8 cellular contexts compared by ENCODE assay signal in the genomic region with DNA sequence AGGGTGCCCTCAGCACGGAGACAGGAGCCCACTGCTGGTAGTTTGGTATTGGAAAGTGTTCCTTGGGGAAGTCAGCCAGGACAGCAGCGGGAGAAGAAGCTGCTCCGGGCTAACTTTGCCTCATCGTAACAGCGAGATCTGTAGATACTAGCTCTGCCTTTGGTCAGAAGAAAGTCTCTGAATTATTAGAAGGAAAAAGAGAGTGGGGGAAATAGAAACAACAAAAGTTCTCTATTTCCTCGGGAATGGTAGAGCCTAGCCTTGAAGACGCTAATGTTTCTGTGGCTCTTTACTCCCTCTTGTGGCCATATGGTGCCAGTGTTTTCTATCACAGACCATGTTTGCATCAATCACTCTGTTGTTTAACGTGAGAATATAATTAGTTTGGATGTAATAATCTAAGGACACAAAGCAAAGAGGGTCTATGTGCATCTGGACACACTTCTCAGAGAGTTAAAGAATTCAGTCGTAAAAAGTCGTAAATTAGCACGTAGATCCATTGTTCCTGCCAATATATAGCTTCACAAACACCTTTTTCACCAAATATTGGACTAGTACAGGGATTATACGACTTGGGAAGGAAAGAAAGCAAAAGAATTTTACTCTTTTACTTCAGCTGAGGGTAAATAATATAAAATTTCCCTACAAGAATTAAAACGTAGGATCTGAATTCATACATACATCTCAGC. TPM values are rescaled to one million over a fixed set of nuclear protein-coding genes. Genes with fewer than 3 reads are reported as not detected.
DNase-seq lines count a peak whose midpoint lies in the region; ATAC-seq, FAIRE-seq and TF ChIP-seq lines count a peak whose summit lies in the region.

No MANE protein-coding gene starts in this region.

- H4K20me1 ChIP-seq in mammary epithelial cell (ENCODE audit: insufficient read depth, low read length): no peaks in the 10 kb centered on the region

- H3K27ac ChIP-seq in A549: peak overlapping the region; percentile 73 to 85
- peak overlapping the region; percentile 97 for H3K27ac ChIP-seq in mammary epithelial cell (ENCODE audit: insufficient read depth, low read depth, low read length)
- peak overlapping the region; percentile 61 to 71 (median 66) for H3K27ac ChIP-seq in sigmoid colon

- H3K4me1 ChIP-seq in A549: peaks cover 14% of the 10 kb centered on the region; the same call in 2 of the 3 replicates
- peaks cover 12% of the 10 kb centered on the region for H3K4me1 ChIP-seq in mammary epithelial cell (ENCODE audit: insufficient read depth, low read length)
- H3K4me1 ChIP-seq in sigmoid colon: peaks cover 0 to 13% (median 7%) of the 10 kb centered on the region in 4 donors

- peak; percentile 88 for FAIRE-seq in A549 (lab: Jason Lieb, UNC)
- FAIRE-seq in GM12892 (lab: Jason Lieb, UNC): peak; percentile 96

- WGBS in A549 (ENCODE audit: missing lambda C conversion rate): 3% methylated on average over 13 of the region's 13 CpGs
- 2% methylated on average over 13 of the region's 13 CpGs for WGBS in mammary epithelial cell (ENCODE audit: low coverage, missing lambda C conversion rate)
- WGBS in sigmoid colon, 2 donors: 5 to 10% methylated on average over 13 of the region's 13 CpGs

- H3K27me3 ChIP-seq in mammary epithelial cell (ENCODE audit: insufficient read depth, low read length): no peaks in the 10 kb centered on the region
- peaks cover 0 to 12% (median 0%) of the 10 kb centered on the region in 3 donors for H3K27me3 ChIP-seq in sigmoid colon

- no TSS peak for BruUV-seq in mammary epithelial cell (replicated peaks; lab: Mats Ljungman, UMichigan)

- H3K79me2 ChIP-seq in mammary epithelial cell (ENCODE audit: insufficient read depth, low read length): no peaks in the 10 kb centered on the region

- in situ Hi-C loops in mammary epithelial cell (cut with MboI; ENCODE audit: low sequenced_read_pairs in 2 of 2): loop anchor here (10.0 to 25.0 kb wide), 3 partner anchors 147 to 387 kb away; no protein-coding TSS in a partner anchor

- peak overlapping the region; percentile 94 for H3K9ac ChIP-seq in mammary epithelial cell (ENCODE audit: insufficient read depth, low read length)

- POLR2A ChIA-PET in A549 (lab: Yijun Ruan, JAX): interaction anchor here (2.0 to 3.3 kb wide), 3 partner anchors 144 to 424 kb away, joined by 5 to 22 read pairs (median 11); a partner anchor contains a TSS

- dilution Hi-C loops in mammary epithelial cell (cut with HindIII; ENCODE audit: low sequenced_read_pairs): loop anchor here (5.0 to 25.0 kb wide), 2 partner anchors 50 to 375 kb away; no protein-coding TSS in a partner anchor

- TF ChIP-seq CTCF in A549 (IDR thresholded peaks at IDR 0.05) (peak; percentile 99), mammary epithelial cell (conservative IDR thresholded peaks at IDR 0.05 in 1 of 2, IDR thresholded peaks at IDR 0.05 in 1 of 2; ENCODE audit: extremely low read depth in 1 of 2, insufficient read depth in 1 of 2, low read depth in 1 of 2, low read length in 2 of 2) (peak; percentile 71 to 97), sigmoid colon (IDR thresholded peaks at IDR 0.05) (peak; percentile 87 to 94 (median 92))

- peak; percentile 94 to 97 for TF ChIP-seq RAD21 in A549 (conservative IDR thresholded peaks at IDR 0.05 in 1 of 2, IDR thresholded peaks at IDR 0.05 in 1 of 2)

- peak overlapping the region; percentile 94 for H2AFZ ChIP-seq in mammary epithelial cell (ENCODE audit: low read depth, low read length)

- peak; percentile 67 to 78 for DNase-seq in A549 (ENCODE audit: low read depth in 1 of 2, low spot score in 1 of 2)
- no peak for DNase-seq in GM12892 (ENCODE audit: insufficient read length)
- peak; percentile 65 for DNase-seq in NCI-H1694 (lab: John Stamatoyannopoulos, UW)
- peak; percentile 12 for DNase-seq in T-helper 9 cell
- peak; percentile 71 for DNase-seq in mammary epithelial cell
- peak; percentile 69 for DNase-seq in sigmoid colon

- intact Hi-C loops in mammary epithelial cell (cut with micrococcal nuclease): loop anchor here (1.0 kb wide), 8 partner anchors 51 to 424 kb away; a partner anchor contains a TSS
- intact Hi-C loops in sigmoid colon (cut with DNase I): loop anchor here (1.0 to 10.0 kb wide), 5 partner anchors 80 to 424 kb away; a partner anchor contains a TSS

- ATAC-seq in A549 (peak; percentile 97 to 98), HG02885 (IDR thresholded peaks at IDR 0.05; ENCODE audit: poor library complexity, unreplicated experiment) (peak; percentile 71)

- H3K36me3 ChIP-seq in mammary epithelial cell (ENCODE audit: insufficient read depth, low read length) (no peaks in the 10 kb centered on the region), sigmoid colon (no peaks in the 10 kb centered on the region)

- peak overlapping the region; percentile 80 for H3K4me2 ChIP-seq in A549
- H3K4me2 ChIP-seq in mammary epithelial cell (ENCODE audit: insufficient read depth, low read depth, low read length): peak overlapping the region; percentile 82

- H3K9me3 ChIP-seq in A549 (no peaks in the 10 kb centered on the region), mammary epithelial cell (replicated peaks; ENCODE audit: insufficient read depth, low read length) (no peaks in the 10 kb centered on the region), iPS-18c (ENCODE audit: control insufficient read depth, insufficient read depth, low read length) (no peaks in the 10 kb centered on the region), sigmoid colon (no peaks in the 10 kb centered on the region)

- H3K4me3 ChIP-seq in A549: peak overlapping the region; percentile 49
- H3K4me3 ChIP-seq in mammary epithelial cell (replicated peaks in 1 of 3; ENCODE audit: insufficient read depth in 1 of 3, low read depth in 2 of 3, low read length in 3 of 3): peak overlapping the region; percentile 49 to 62 (median 54)
- H3K4me3 ChIP-seq in iPS-18c (ENCODE audit: insufficient read depth, low read depth, low read length): peak overlapping the region; percentile 57
- peak overlapping the region; percentile 15 to 51 (median 42) for H3K4me3 ChIP-seq in sigmoid colon

- CTCF ChIA-PET in A549 (lab: Yijun Ruan, JAX) (interaction anchor here (0.6 to 8.9 kb wide), 99 partner anchors 11 to 620 kb away, joined by 3 to 173 read pairs (median 5); a partner anchor contains a TSS), mammary epithelial cell (lab: Charles Lee; ENCODE audit: low non-redundant PET) (interaction anchor here (0.6 to 1.5 kb wide), 8 partner anchors 51 to 1981 kb away, joined by 3 to 17 read pairs (median 6); a partner anchor contains a TSS)

- no peak for TF ChIP-seq EP300 in A549 (IDR thresholded peaks at IDR 0.05)
- no peak for TF ChIP-seq EP300 in sigmoid colon (IDR thresholded peaks at IDR 0.05)

- TF ChIP-seq POLR2A in A549 (IDR thresholded peaks at IDR 0.05; ENCODE audit: low read length): no peak
- no peak for TF ChIP-seq POLR2A in GM12892 (IDR thresholded peaks at IDR 0.05; ENCODE audit: low read depth, low read length)
- TF ChIP-seq POLR2A in sigmoid colon (IDR thresholded peaks at IDR 0.05): no peak

TF ChIP-seq in A549, 52 proteins besides CTCF, POLR2A, EP300 and RAD21:
- TF ChIP-seq, protein P1, sequence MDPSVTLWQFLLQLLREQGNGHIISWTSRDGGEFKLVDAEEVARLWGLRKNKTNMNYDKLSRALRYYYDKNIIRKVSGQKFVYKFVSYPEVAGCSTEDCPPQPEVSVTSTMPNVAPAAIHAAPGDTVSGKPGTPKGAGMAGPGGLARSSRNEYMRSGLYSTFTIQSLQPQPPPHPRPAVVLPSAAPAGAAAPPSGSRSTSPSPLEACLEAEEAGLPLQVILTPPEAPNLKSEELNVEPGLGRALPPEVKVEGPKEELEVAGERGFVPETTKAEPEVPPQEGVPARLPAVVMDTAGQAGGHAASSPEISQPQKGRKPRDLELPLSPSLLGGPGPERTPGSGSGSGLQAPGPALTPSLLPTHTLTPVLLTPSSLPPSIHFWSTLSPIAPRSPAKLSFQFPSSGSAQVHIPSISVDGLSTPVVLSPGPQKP (IDR thresholded peaks at IDR 0.05; ENCODE audit: low read depth, low read length): no peak
- TF ChIP-seq FOSL2 (IDR thresholded peaks at IDR 0.05) (no peak), FOSL2 (CRISPR knock-in tag; IDR thresholded peaks at IDR 0.05) (no peak), TP53 (CRISPR knock-in tag; IDR thresholded peaks at IDR 0.05) (no peak), ESRRA (IDR thresholded peaks at IDR 0.05; ENCODE audit: borderline replicate concordance, low read length) (no peak), SMC3 (IDR thresholded peaks at IDR 0.05) (peak; percentile 93), POLR2AphosphoS2 (conservative IDR thresholded peaks at IDR 0.05; ENCODE audit: low read length) (no peak), HOXB13 (CRISPR knock-in tag; IDR thresholded peaks at IDR 0.05; ENCODE audit: low read depth) (no peak)

RNA-seq across cellular contexts. Expression of a gene that starts 40.2 kb away (rescaled TPM):
- polyA plus RNA-seq in A549 (2011; rRNA removed) (121 and 175 TPM in 2 replicates), A549 (2017; fragmentation: RNase III; extraction: RNeasy Plus Mini Kit Qiagen cat#74134 plus additional on column Dnase treatment) (105 to 135 TPM (median 134 TPM) in 3 replicates), mammary epithelial cell (139 TPM), sigmoid colon (100 to 1,000 TPM; 147 to 229 (median 149) TPM)
- 49.4 and 52.5 TPM in 2 replicates for polyA plus RNA-seq in A549 (2012; cell fraction: cytosol; rRNA removed)
- 27.5 and 84.6 TPM in 2 replicates for polyA plus RNA-seq in A549 (2012; cell fraction: nucleus; rRNA removed)
- 123 and 127 TPM in 2 replicates for polyA minus RNA-seq in A549 (2011; rRNA and poly(A)+ RNA removed)
- polyA plus RNA-seq in GM12892 (2012; ENCODE audit: missing spikeins): 96.4 TPM
- total RNA-seq in mammary epithelial cell (100 to 1,000 TPM; 131 to 168 TPM), sigmoid colon (100 to 1,000 TPM in 1 of 4 donors, 10 to 100 TPM in 3; 80.6 to 114 (median 86.5) TPM)
- 207 TPM for polyA minus RNA-seq in mammary epithelial cell

RNA-seq across cellular contexts. Expression of a gene that starts 56.3 kb away (rescaled TPM):
- polyA plus RNA-seq in A549 (2011; rRNA removed) (30.3 and 35.7 TPM in 2 replicates), A549 (2017; fragmentation: RNase III; extraction: RNeasy Plus Mini Kit Qiagen cat#74134 plus additional on column Dnase treatment) (33.4 to 35.0 TPM (median 34.9 TPM) in 3 replicates), mammary epithelial cell (15.4 TPM), sigmoid colon (10 to 100 TPM in 2 of 3 donors, 1 to 10 TPM in 1; 9.0 to 55.8 (median 19.0) TPM)
- polyA plus RNA-seq in A549 (2012; cell fraction: cytosol; rRNA removed): 23.2 and 23.9 TPM in 2 replicates
- 9.2 and 10.7 TPM in 2 replicates for polyA plus RNA-seq in A549 (2012; cell fraction: nucleus; rRNA removed)
- 10.2 and 13.7 TPM in 2 replicates for polyA minus RNA-seq in A549 (2011; rRNA and poly(A)+ RNA removed)
- polyA plus RNA-seq in GM12892 (2012; ENCODE audit: missing spikeins): 104 TPM
- total RNA-seq in mammary epithelial cell (10 to 100 TPM; 11.3 to 15.9 TPM), sigmoid colon (10 to 100 TPM in 3 of 4 donors, 1 to 10 TPM in 1; 6.9 to 17.9 (median 13.1) TPM)
- polyA minus RNA-seq in mammary epithelial cell: 7.1 TPM
